21 cellular contexts compared by ENCODE assay signal in the genomic region with DNA sequence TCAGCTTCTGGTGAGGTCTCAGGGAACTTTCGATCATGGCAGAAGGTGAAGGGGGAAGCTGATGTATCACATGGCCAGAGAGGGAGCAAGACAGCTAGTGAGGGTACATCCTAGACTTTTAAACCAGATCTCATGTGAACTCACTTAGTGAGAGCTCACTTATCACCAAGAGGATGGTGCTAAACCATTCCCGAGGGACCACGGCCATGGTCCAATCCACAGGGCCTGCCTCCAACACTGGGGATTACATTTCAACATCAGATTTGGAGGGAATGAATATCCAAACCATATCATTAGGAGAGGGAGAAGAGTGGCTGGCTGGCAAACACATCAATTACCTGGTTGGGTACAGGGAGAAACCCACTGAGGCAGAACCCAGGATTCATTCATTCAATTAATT.
DNase-seq lines count a peak whose midpoint lies in the region; ATAC-seq and TF ChIP-seq lines count a peak whose summit lies in the region.
"Had no signal": no experiment of that assay in that cellular context is flagged by ENCODE, and none has a peak within 500 bp of the region (broad histone marks: within the 10 kb centered on the region; RNA-seq: fewer than 3 reads in every experiment).

No MANE protein-coding gene starts in this region.

- DNase-seq in heart left ventricle (no peak), left ventricle myocardium superior (no peak), esophagus squamous epithelium (lab: John Stamatoyannopoulos, UW) (no peak), gastrocnemius medialis (no peak), uterus (no peak), LoVo (ENCODE audit: low spot score) (no peak), T1000 (lab: John Stamatoyannopoulos, UW) (no peak)
- DNase-seq: CD4-positive, alpha-beta T cell; DMS53; Karpas-422; NCI-H1092 treated with DMSO at 0.1 percent for 48 hours; NCI-H1436; NCI-H187; NCI-H2081 treated with DMSO at 0.1 percent for 48 hours; NCI-H2171; NCI-H226; NCI-H524; NCI-H774 had no signal

- peaks cover 0 to 22% (median 8%) of the 10 kb centered on the region in 12 donors for H3K9me3 ChIP-seq in heart left ventricle
- H3K9me3 ChIP-seq in esophagus squamous epithelium = peaks cover 0 to 6% (median 5%) of the 10 kb centered on the region in 3 donors
- H3K9me3 ChIP-seq in gastrocnemius medialis = no peaks in the 10 kb centered on the region
- no peaks in the 10 kb centered on the region for H3K9me3 ChIP-seq in uterus

- H3K4me3 ChIP-seq in heart left ventricle (no peak overlapping the region), esophagus squamous epithelium (no peak overlapping the region), gastrocnemius medialis (no peak overlapping the region), uterus (no peak overlapping the region)
- H3K4me3 ChIP-seq: BLaER1, SJSA1 had no signal

- 91 to 98% (median 96%) methylated on average over 3 of the region's 3 CpGs for WGBS in heart left ventricle, 4 donors
- 62 to 71% methylated on average over 3 of the region's 3 CpGs for WGBS in esophagus squamous epithelium, 2 donors

- intact Hi-C loops in heart left ventricle (cut with DNase I) = loop anchor here in 4 of 10 donors (5.0 to 10.0 kb wide), 4 partner anchors 39 to 247 kb away; no protein-coding TSS in a partner anchor
- intact Hi-C loops in left ventricle myocardium superior (cut with micrococcal nuclease) = loop anchor here (10.0 kb wide), 1 partner anchor 47 kb away; no protein-coding TSS in a partner anchor
- intact Hi-C loops in esophagus squamous epithelium (cut with DNase I) = no loop called here
- intact Hi-C loops in gastrocnemius medialis (cut with DNase I; ENCODE audit: low total_unique reads) = no loop called here
- intact Hi-C loops in uterus (cut with DNase I; ENCODE audit: low total_unique reads) = no loop called here

- H3K27ac ChIP-seq in heart left ventricle (peak overlapping the region in 7 of 12 donors; percentile 73 to 92 (median 86)), esophagus squamous epithelium (peak overlapping the region; percentile 78 to 89 (median 84)), gastrocnemius medialis (peak overlapping the region in 3 of 4 donors; percentile 59 to 78 (median 73)), uterus (peak overlapping the region; percentile 88)
- H3K27ac ChIP-seq: BLaER1, SJSA1 had no signal

- TF ChIP-seq POLR2A in heart left ventricle (IDR thresholded peaks at IDR 0.05) (no peak), esophagus squamous epithelium (IDR thresholded peaks at IDR 0.05) (no peak), gastrocnemius medialis (IDR thresholded peaks at IDR 0.05) (no peak), uterus (IDR thresholded peaks at IDR 0.05) (no peak)

- in situ Hi-C loops in gastrocnemius medialis (cut with MboI; ENCODE audit: low sequenced_read_pairs in 4 of 4) = no loop called here

- ATAC-seq in heart left ventricle (no peak), left ventricle myocardium superior (no peak), gastrocnemius medialis (no peak), HG03280 (IDR thresholded peaks at IDR 0.05; ENCODE audit: unreplicated experiment) (no peak)

- H3K4me1 ChIP-seq in heart left ventricle = peaks cover 0 to 40% (median 24%) of the 10 kb centered on the region in 12 donors
- H3K4me1 ChIP-seq in esophagus squamous epithelium = peaks cover 24 to 51% (median 25%) of the 10 kb centered on the region in 3 donors
- H3K4me1 ChIP-seq in gastrocnemius medialis = peaks cover 18 to 33% of the 10 kb centered on the region in 2 donors
- peaks cover 7 to 8% of the 10 kb centered on the region in 2 donors for H3K4me1 ChIP-seq in uterus
- H3K4me1 ChIP-seq: SJSA1 had no signal

- TF ChIP-seq CTCF in heart left ventricle (IDR thresholded peaks at IDR 0.05) (no peak), esophagus squamous epithelium (IDR thresholded peaks at IDR 0.05) (no peak), gastrocnemius medialis (IDR thresholded peaks at IDR 0.05 in 4 of 5, conservative IDR thresholded peaks at IDR 0.05 in 1 of 5) (no peak), uterus (IDR thresholded peaks at IDR 0.05) (no peak)

- no peaks in the 10 kb centered on the region for H3K27me3 ChIP-seq in heart left ventricle
- H3K27me3 ChIP-seq in esophagus squamous epithelium = no peaks in the 10 kb centered on the region
- H3K27me3 ChIP-seq in gastrocnemius medialis = no peaks in the 10 kb centered on the region
- H3K27me3 ChIP-seq in uterus = no peaks in the 10 kb centered on the region
- H3K27me3 ChIP-seq: BLaER1, SJSA1 had no signal

- H3K36me3 ChIP-seq in heart left ventricle (no peaks in the 10 kb centered on the region), esophagus squamous epithelium (no peaks in the 10 kb centered on the region), gastrocnemius medialis (no peaks in the 10 kb centered on the region), uterus (no peaks in the 10 kb centered on the region)
- H3K36me3 ChIP-seq: BLaER1, SJSA1 had no signal
